Comparison of ENCODE assay signal across 10 cellular contexts in the genomic region with DNA sequence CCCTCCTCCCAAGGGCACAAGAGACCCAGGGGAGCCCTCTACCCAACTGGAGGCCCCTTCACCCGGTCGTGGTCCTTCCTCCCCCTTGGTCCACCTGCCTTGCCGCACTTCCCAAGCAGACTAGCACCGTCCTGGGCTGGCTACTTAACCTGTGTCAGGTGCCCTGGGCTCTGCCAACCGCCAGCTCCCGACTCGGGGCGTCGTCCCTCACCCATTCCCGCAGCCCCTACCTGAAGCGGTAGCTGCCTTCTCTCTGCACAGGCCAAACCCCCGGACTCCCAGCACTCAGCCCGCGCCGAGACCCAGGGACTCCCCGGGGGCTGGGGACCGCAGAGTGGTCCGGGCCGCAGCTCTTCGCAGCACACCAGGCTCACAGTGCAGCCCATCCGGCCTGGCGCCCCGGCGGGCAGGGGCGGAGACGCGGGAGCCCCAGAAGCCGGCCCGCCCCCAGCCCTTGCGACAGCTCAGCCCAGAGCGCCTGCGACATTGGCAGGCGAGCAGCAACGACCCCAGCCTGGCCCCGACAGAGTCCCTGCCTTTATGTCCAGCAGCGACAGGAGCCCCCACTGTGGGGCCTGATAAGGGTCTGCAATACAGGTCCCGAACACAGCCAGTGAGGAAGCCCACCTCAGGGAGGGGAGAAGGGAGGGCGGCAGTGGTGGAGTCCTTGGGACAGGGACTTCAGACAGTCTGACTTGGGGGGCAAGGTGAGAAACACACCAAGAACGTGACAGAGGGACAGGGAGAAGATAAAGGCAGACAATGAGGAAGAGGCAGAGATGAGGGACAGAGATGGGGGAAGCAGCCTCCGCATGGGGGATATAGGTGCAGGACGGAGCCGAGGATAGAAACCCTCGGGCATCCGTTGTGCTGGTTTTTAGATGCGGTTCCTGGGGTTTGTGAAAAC. TPM values are rescaled to one million over a fixed set of nuclear protein-coding genes. Genes with fewer than 3 reads are reported as not detected.
DNase-seq lines count a peak whose midpoint lies in the region; ATAC-seq and TF ChIP-seq lines count a peak whose summit lies in the region.
"Had no signal": no experiment of that assay in that cellular context is flagged by ENCODE, and none has a peak within 500 bp of the region (broad histone marks: within the 10 kb centered on the region; RNA-seq: fewer than 3 reads in every experiment).

No MANE protein-coding gene starts in this region.

- H2AFZ ChIP-seq in OCI-LY3 (ENCODE audit: low read depth, low read length) (peak overlapping the region; percentile 56; the same call in 1 of the 2 replicates), hepatocyte (peak overlapping the region; percentile 33), smooth muscle cell (ENCODE audit: low read depth) (peak overlapping the region; percentile 86)

- H4K20me1 ChIP-seq in OCI-LY3 (ENCODE audit: insufficient read depth, low read length) (no peaks in the 10 kb centered on the region), hepatocyte (ENCODE audit: insufficient read depth, poor library complexity, severe bottlenecking) (no peaks in the 10 kb centered on the region), smooth muscle cell (ENCODE audit: low read depth) (no peaks in the 10 kb centered on the region)

- H3K4me3 ChIP-seq in OCI-LY3 (ENCODE audit: low read length) (peak overlapping the region; percentile 76), hepatocyte (no peak overlapping the region), smooth muscle cell (peak overlapping the region; percentile 20)

- H3K4me2 ChIP-seq in OCI-LY3 (ENCODE audit: low read length) (peak overlapping the region; percentile 93), hepatocyte (peak overlapping the region; percentile 83), smooth muscle cell (peak overlapping the region; percentile 80)

- H3K79me2 ChIP-seq in OCI-LY3 (ENCODE audit: low read length), result no peaks in the 10 kb centered on the region
- no peaks in the 10 kb centered on the region for H3K79me2 ChIP-seq in hepatocyte
- no peaks in the 10 kb centered on the region for H3K79me2 ChIP-seq in smooth muscle cell (ENCODE audit: low read depth)

- H3K27me3 ChIP-seq in OCI-LY3 (ENCODE audit: low read depth, low read length), result 0 out of 2 replicates have a peak, but pooled peaks cover 2% of the 10 kb centered on the region
- peaks cover 33% of the 10 kb centered on the region for H3K27me3 ChIP-seq in hepatocyte
- H3K27me3 ChIP-seq in smooth muscle cell (ENCODE audit: low read depth), result peaks cover 22% of the 10 kb centered on the region

- H3K36me3 ChIP-seq in OCI-LY3 (replicated peaks; ENCODE audit: low read depth, low read length) (no peaks in the 10 kb centered on the region), hepatocyte (replicated peaks; ENCODE audit: insufficient read depth, low read depth) (no peaks in the 10 kb centered on the region), smooth muscle cell (ENCODE audit: low read depth) (no peaks in the 10 kb centered on the region)

- H3K27ac ChIP-seq in OCI-LY3 (ENCODE audit: low read length) (no peak overlapping the region), hepatocyte (no peak overlapping the region), smooth muscle cell (ENCODE audit: low read depth) (no peak overlapping the region)
- H3K27ac ChIP-seq: 22Rv1 had no signal

- H3F3A ChIP-seq in smooth muscle cell (ENCODE audit: low read depth), result peaks cover 10% of the 10 kb centered on the region

- DNase-seq in DMS53 (lab: John Stamatoyannopoulos, UW), result peak; percentile 15
- DNase-seq in DMS53 treated with DMSO at 0.1 percent for 48 hours (lab: John Stamatoyannopoulos, UW; ENCODE audit: unreplicated experiment), result no peak
- DNase-seq in hepatocyte (ENCODE audit: low spot score), result no peak
- no peak for DNase-seq in smooth muscle cell (lab: John Stamatoyannopoulos, UW; ENCODE audit: unreplicated experiment)
- DNase-seq in pons (ENCODE audit: low spot score), result no peak
- no peak for DNase-seq in effector CD4-positive, alpha-beta T cell

- H3K9ac ChIP-seq in OCI-LY3 (ENCODE audit: low read length) (peak overlapping the region; percentile 67), smooth muscle cell (ENCODE audit: low read depth) (no peak overlapping the region)

- no peaks in the 10 kb centered on the region for H3K9me3 ChIP-seq in OCI-LY3 (ENCODE audit: insufficient read depth, low read length)
- no peaks in the 10 kb centered on the region for H3K9me3 ChIP-seq in hepatocyte (ENCODE audit: low read depth)
- H3K9me3 ChIP-seq in smooth muscle cell (replicated peaks; ENCODE audit: low read depth), result no peaks in the 10 kb centered on the region

- no peak for TF ChIP-seq CTCF in OCI-LY3 (IDR thresholded peaks at IDR 0.05; ENCODE audit: low read depth, low read length)
- no peak for TF ChIP-seq CTCF in hepatocyte (IDR thresholded peaks at IDR 0.05; ENCODE audit: poor library complexity)
- peak; percentile 8 for TF ChIP-seq CTCF in smooth muscle cell (IDR thresholded peaks at IDR 0.05; ENCODE audit: borderline replicate concordance, insufficient read depth, poor library complexity, severe bottlenecking)

- H3K9me2 ChIP-seq in hepatocyte (replicated peaks; ENCODE audit: insufficient read depth), result no peaks in the 10 kb centered on the region

- WGBS in hepatocyte (ENCODE audit: low lambda C conversion rate, missing lambda C conversion rate), result 24% methylated on average over 42 of the region's 45 CpGs
- 23% methylated on average over 45 of the region's 45 CpGs for WGBS in smooth muscle cell (ENCODE audit: low lambda C conversion rate)

- H3K4me1 ChIP-seq in OCI-LY3 (ENCODE audit: low read length), result peaks cover 6% of the 10 kb centered on the region; the same call in 1 of the 2 replicates
- peaks cover 10% of the 10 kb centered on the region for H3K4me1 ChIP-seq in hepatocyte (ENCODE audit: insufficient read depth)
- H3K4me1 ChIP-seq in smooth muscle cell (ENCODE audit: low read depth), result peaks cover 8% of the 10 kb centered on the region

- ATAC-seq in HG03342 (IDR thresholded peaks at IDR 0.05; ENCODE audit: unreplicated experiment), result no peak

RNA-seq across cellular contexts. Expression of gene TNS1, which starts 31.0 kb away (rescaled TPM):
- total RNA-seq in hepatocyte, result 22.9 and 27.6 TPM in 2 replicates
- polyA plus RNA-seq in hepatocyte, result 16.2 TPM in 2 replicates
- 61.5 and 67.7 TPM in 2 replicates for total RNA-seq in smooth muscle cell
- 45.0 and 52.3 TPM in 2 replicates for polyA plus RNA-seq in smooth muscle cell

RNA-seq across cellular contexts. Expression of gene RUFY4, which starts 35.2 kb away (rescaled TPM):
- 0.10 and 0.44 TPM in 2 replicates for total RNA-seq in hepatocyte
- 1.5 TPM in 1 of 2 replicates, not detected in the other for polyA plus RNA-seq in hepatocyte
- total RNA-seq in smooth muscle cell, result not detected in 2 replicates
- polyA plus RNA-seq in smooth muscle cell, result 0.10 TPM in 1 of 2 replicates, not detected in the other
- total RNA-seq: renal cortical epithelial cell had no signal

Comparison
In these comparisons a context has a peak if more than half of its experiments do, and no peak if none do; other contexts are left out.
1. H2AFZ ChIP-seq: peak in every context shown above with its lines; median percentile 86 in smooth muscle cell; 56 in OCI-LY3; 33 in hepatocyte.